In the genomic region with DNA sequence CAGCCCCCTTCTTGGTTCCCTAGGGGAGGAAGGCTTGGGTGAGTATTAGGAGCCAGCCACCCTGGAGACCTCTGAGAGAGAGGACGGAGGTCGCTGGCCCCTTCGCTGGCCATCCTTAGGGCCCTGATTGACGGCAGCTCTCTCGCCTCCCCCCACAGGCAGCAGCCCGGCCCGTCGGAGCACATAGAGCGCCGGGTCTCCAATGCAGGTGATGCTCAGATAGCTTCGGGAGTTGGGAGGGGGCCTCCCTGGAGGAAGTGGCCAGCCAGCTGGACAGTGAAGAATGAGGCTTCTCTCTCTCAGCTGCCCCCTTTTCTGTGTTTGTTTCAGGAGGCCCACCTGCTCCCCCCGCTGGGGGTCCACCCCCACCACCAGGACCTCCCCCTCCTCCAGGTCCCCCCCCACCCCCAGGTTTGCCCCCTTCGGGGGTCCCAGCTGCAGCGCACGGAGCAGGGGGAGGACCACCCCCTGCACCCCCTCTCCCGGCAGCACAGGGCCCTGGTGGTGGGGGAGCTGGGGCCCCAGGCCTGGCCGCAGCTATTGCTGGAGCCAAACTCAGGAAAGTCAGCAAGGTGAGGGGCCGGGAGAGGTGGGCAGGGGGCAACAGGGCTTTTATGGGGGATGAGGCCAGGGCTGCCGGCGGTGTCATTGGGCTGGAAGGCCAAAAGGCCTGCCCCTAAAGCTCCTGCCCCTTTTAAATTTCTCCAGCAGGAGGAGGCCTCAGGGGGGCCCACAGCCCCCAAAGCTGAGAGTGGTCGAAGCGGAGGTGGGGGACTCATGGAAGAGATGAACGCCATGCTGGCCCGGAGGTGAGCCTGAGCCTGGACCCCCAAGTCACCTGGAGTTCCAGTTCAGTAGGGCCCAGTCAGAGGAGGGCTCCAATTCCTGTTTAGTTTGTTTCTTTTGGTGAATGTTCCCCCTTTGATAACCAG, we compare ENCODE assay signal across 24 cellular contexts. TPM values are rescaled to one million over a fixed set of nuclear protein-coding genes. Genes with fewer than 3 reads are reported as not detected.
A peak's percentile ranks its signal among the peaks of the same experiment; 100 is the strongest.
DNase-seq lines count a peak whose midpoint lies in the region; ATAC-seq and TF ChIP-seq lines count a peak whose summit lies in the region.
"Had no signal": no experiment of that assay in that cellular context is flagged by ENCODE, and none has a peak within 500 bp of the region (broad histone marks: within the 10 kb centered on the region; RNA-seq: fewer than 3 reads in every experiment).

No MANE protein-coding gene starts in this region.

- POLR2A ChIA-PET in RWPE1 (lab: Yijun Ruan, JAX; ENCODE audit: low non-redundant PET) = no interaction called here

- H3K4me3 Mint-ChIP-seq in CD14-positive monocyte = no peak overlapping the region
- H3K4me3 Mint-ChIP-seq in H9 = no peak overlapping the region
- H3K4me3 Mint-ChIP-seq: activated CD8-positive, alpha-beta T cell treated with anti-CD3 and anti-CD28 coated beads, Interleukin-2, amount 10 ng/mL, durations not matched to agents 7 days and 5 days; activated naive CD4-positive, alpha-beta T cell treated with anti-CD3 and anti-CD28 coated beads, Interleukin-2, amount 50 U/mL, for 24 hours; activated T-cell treated with anti-CD3 and anti-CD28 coated beads, Interleukin-2, amount 50 U/mL, for 72 hours; CD4-positive, CD25-positive, alpha-beta regulatory T cell; mesothelial cell of epicardium had no signal

- H3K18ac ChIP-seq in H9 (ENCODE audit: insufficient read length, low read depth, low read length) = no peak overlapping the region

- H3K23me2 ChIP-seq in H9 (ENCODE audit: insufficient read length, low read depth, low read length, poor library complexity, severe bottlenecking) = no peaks in the 10 kb centered on the region

- WGBS in H9 (ENCODE audit: extremely low coverage, insufficient read length, low lambda C conversion rate) = no CpG with 5 or more reads among the region's 24 CpGs

- H3K79me1 ChIP-seq in H9 (ENCODE audit: insufficient read depth, low read depth, low read length, poor library complexity, severe bottlenecking) = no peaks in the 10 kb centered on the region

- H2BK15ac ChIP-seq in H9 (ENCODE audit: low read depth, low read length) = no peak overlapping the region

- H3K36me3 Mint-ChIP-seq in CD14-positive monocyte (peaks cover 73 to 98% of the 10 kb centered on the region in 2 donors), H9 (ENCODE audit: insufficient read depth in 1 of 3, low read depth in 3 of 3) (peaks cover 40 to 75% (median 57%) of the 10 kb centered on the region in 3 experiments)

- H3K56ac ChIP-seq in H9 (ENCODE audit: insufficient read length, low read depth, low read length) = no peak overlapping the region

- ATAC-seq in mucosa of descending colon = no peak
- ATAC-seq: activated CD8-positive, alpha-beta T cell treated with anti-CD3 and anti-CD28 coated beads, Interleukin-2, amount 10 ng/mL, durations not matched to agents 7 days and 5 days; activated T-cell treated with anti-CD3 and anti-CD28 coated beads, Interleukin-2, amount 50 U/mL, for 72 hours; left cardiac atrium had no signal

- peak overlapping the region; percentile 92 for H3K27ac ChIP-seq in RWPE1
- no peak overlapping the region for H3K27ac ChIP-seq in H9 (ENCODE audit: insufficient read length, low read depth, low read length)
- H3K27ac ChIP-seq: thyroid gland had no signal

- no peak overlapping the region for H3K9ac ChIP-seq in H9 (ENCODE audit: extremely low read depth, insufficient read length, low read length)

- H3K23ac ChIP-seq in H9 (ENCODE audit: insufficient read length, low read depth, low read length) = no peak overlapping the region

- H3K4me2 ChIP-seq in H9 (ENCODE audit: insufficient read depth, insufficient read length, low read length) = no peak overlapping the region

- H3K27me3 Mint-ChIP-seq in CD14-positive monocyte (ENCODE audit: low read depth in 3 of 3) (peaks cover 1 to 4% (median 3%) of the 10 kb centered on the region in 3 donors), H9 (ENCODE audit: low read depth) (no peaks in the 10 kb centered on the region)
- H3K27me3 Mint-ChIP-seq: activated naive CD4-positive, alpha-beta T cell treated with anti-CD3 and anti-CD28 coated beads, Interleukin-2, amount 50 U/mL, for 24 hours; CD4-positive, CD25-positive, alpha-beta regulatory T cell; progenitor cell of endocrine pancreas had no signal

- H3T11ph ChIP-seq in H9 (ENCODE audit: low read length) = no peak overlapping the region

- H3K4me1 Mint-ChIP-seq in CD14-positive monocyte (peaks cover 55% of the 10 kb centered on the region), H9 (peaks cover 5 to 9% of the 10 kb centered on the region in 2 experiments)
- H3K4me1 Mint-ChIP-seq: mesothelial cell of epicardium had no signal

- no peaks in the 10 kb centered on the region for H4K20me1 ChIP-seq in H9 (ENCODE audit: control insufficient read depth, insufficient read depth, insufficient read length)

- CTCF ChIA-PET in RWPE1 (lab: Yijun Ruan, JAX) = interaction anchor here (0.6 to 1.4 kb wide), 2 partner anchors 37 to 120 kb away, joined by 4 read pairs; no protein-coding TSS in a partner anchor

- intact Hi-C loops in CD14-positive monocyte (cut with micrococcal nuclease) (loop anchor here (2.0 to 10.0 kb wide), 5 partner anchors 35 to 160 kb away; partner anchors contain the start of gene OPA3 (in 1 of the 2)), mucosa of descending colon (cut with DNase I, micrococcal nuclease) (loop anchor here in 1 of 2 donors (2.0 kb wide), 1 partner anchor 13 kb away; no protein-coding TSS in a partner anchor)

- no peak overlapping the region for H2BK5ac ChIP-seq in H9 (ENCODE audit: insufficient read length, low read length)

- H3K36me3 ChIP-seq in mucosa of descending colon (ENCODE audit: low read depth) = peaks cover 23% of the 10 kb centered on the region

- no peak overlapping the region for H2BK120ac ChIP-seq in H9 (ENCODE audit: low read depth, low read length, poor library complexity, severe bottlenecking)

- H2AK5ac ChIP-seq in H9 (ENCODE audit: insufficient read length, low read length) = no peak overlapping the region

- H3K14ac ChIP-seq in H9 (ENCODE audit: insufficient read depth, low read length) = no peak overlapping the region

- H3K4me3 ChIP-seq in mucosa of descending colon = no peak overlapping the region
- H3K4me3 ChIP-seq: skin epidermis, thyroid gland had no signal

- no peak overlapping the region for H2BK20ac ChIP-seq in H9 (ENCODE audit: low read depth, low read length, poor library complexity, severe bottlenecking)

- DNase-seq in CD14-positive monocyte (ENCODE audit: low spot score) = no peak
- no peak for DNase-seq in RWPE1 (ENCODE audit: low spot score)
- peak in 2 of 3 donors; percentile 40 to 52 for DNase-seq in mucosa of descending colon
- no peak for DNase-seq in H9
- DNase-seq in nucleus accumbens (lab: John Stamatoyannopoulos, UW) = no peak
- no peak for DNase-seq in Kasumi-1 (lab: John Stamatoyannopoulos, UW)
- DNase-seq: activated CD4-positive, CD25-positive, alpha-beta regulatory T cell treated with anti-CD3 and anti-CD28 coated beads, Interleukin-2, amount 50 U/mL, for 72 hours; activated CD8-positive, alpha-beta T cell treated with anti-CD3 and anti-CD28 coated beads, Interleukin-2, amount 10 ng/mL, durations not matched to agents 7 days and 5 days; activated T-cell treated with anti-CD3 and anti-CD28 coated beads, Interleukin-2, amount 50 U/mL, for 72 hours; CD4-positive, CD25-positive, alpha-beta regulatory T cell; effector CD8-positive, alpha-beta T cell; KBM-7; left cardiac atrium; NCI-H187; NCI-H748 treated with DMSO at 0.1 percent for 48 hours; SHP77 treated with DMSO at 0.1 percent for 48 hours; stimulated activated CD4-positive, alpha-beta T cell treated with anti-CD3 and anti-CD28 coated beads, Interleukin-2, amount 100 ng/mL, for 24 hours; stimulated activated naive CD4-positive, alpha-beta T cell treated with Interleukin-2 at 50 U/mL for 16 hours; thyroid gland had no signal

- no peak for TF ChIP-seq CTCF in CD14-positive monocyte (IDR thresholded peaks at IDR 0.05)
- no peak for TF ChIP-seq CTCF in RWPE1 (conservative IDR thresholded peaks at IDR 0.05; ENCODE audit: low read depth)
- TF ChIP-seq CTCF in mucosa of descending colon (IDR thresholded peaks at IDR 0.05) = no peak
- TF ChIP-seq CTCF in H9 (conservative IDR thresholded peaks at IDR 0.05) = no peak

- no peak overlapping the region for H4K5ac ChIP-seq in H9 (ENCODE audit: insufficient read length, low read depth, low read length)

- H3K4ac ChIP-seq in H9 (ENCODE audit: low read depth, low read length) = no peak overlapping the region

- H3K9me3 ChIP-seq in mucosa of descending colon (no peaks in the 10 kb centered on the region), H9 (ENCODE audit: control insufficient read depth, low read depth, low read length) (no peaks in the 10 kb centered on the region)
- H3K9me3 ChIP-seq: thyroid gland had no signal

- H3K79me2 ChIP-seq in H9 (ENCODE audit: insufficient read depth, low read length) = 0 out of 2 replicates have a peak, but pooled peaks cover 2% of the 10 kb centered on the region

- H3K4me1 ChIP-seq in mucosa of descending colon (ENCODE audit: low read depth) (peaks cover 35% of the 10 kb centered on the region), H9 (ENCODE audit: insufficient read depth, low read length) (no peaks in the 10 kb centered on the region)
- H3K4me1 ChIP-seq: thyroid gland had no signal

- H3K9me3 Mint-ChIP-seq in CD14-positive monocyte (no peaks in the 10 kb centered on the region), H9 (no peaks in the 10 kb centered on the region)
- H3K9me3 Mint-ChIP-seq: activated naive CD4-positive, alpha-beta T cell treated with anti-CD3 and anti-CD28 coated beads, Interleukin-2, amount 50 U/mL, for 24 hours; activated T-cell treated with anti-CD3 and anti-CD28 coated beads, Interleukin-2, amount 50 U/mL, for 72 hours; CD4-positive, CD25-positive, alpha-beta regulatory T cell; mesothelial cell of epicardium had no signal

- no peak overlapping the region for H2AFZ ChIP-seq in H9 (ENCODE audit: low read length)

- no peak overlapping the region for H4K8ac ChIP-seq in H9 (replicated peaks; ENCODE audit: insufficient read length, low read depth, low read length)

- no peaks in the 10 kb centered on the region for H3K27me3 ChIP-seq in H9 (ENCODE audit: insufficient read depth, low read length)
- H3K27me3 ChIP-seq: thyroid gland had no signal

- H4K91ac ChIP-seq in H9 (ENCODE audit: insufficient read length, low read depth, low read length) = no peak overlapping the region

- H3K27ac Mint-ChIP-seq in CD14-positive monocyte = peak overlapping the region; percentile 92 to 98 (median 94)
- peak overlapping the region in 1 of 3 experiments; percentile 70; a peak in 2 of 7 replicates for H3K27ac Mint-ChIP-seq in H9
- H3K27ac Mint-ChIP-seq: activated CD8-positive, alpha-beta T cell treated with anti-CD3 and anti-CD28 coated beads, Interleukin-2, amount 10 ng/mL, durations not matched to agents 7 days and 5 days; activated naive CD4-positive, alpha-beta T cell treated with anti-CD3 and anti-CD28 coated beads, Interleukin-2, amount 50 U/mL, for 24 hours; activated T-cell treated with anti-CD3 and anti-CD28 coated beads, Interleukin-2, amount 50 U/mL, for 72 hours; mesothelial cell of epicardium; progenitor cell of endocrine pancreas had no signal

- no peak overlapping the region for H2BK12ac ChIP-seq in H9 (ENCODE audit: insufficient read length, low read depth, low read length)

RNA-seq across cellular contexts. Expression of gene VASP, which starts 15.0 kb away (rescaled TPM):
- 100 to 1,000 TPM; 132 to 144 TPM for polyA plus RNA-seq in CD14-positive monocyte
- total RNA-seq in mucosa of descending colon = 100 to 1,000 TPM; 190 to 252 (median 235) TPM
- total RNA-seq in H9 (2021) = 157 and 162 TPM in 2 replicates

RNA-seq across cellular contexts. Expression of gene PPM1N, which starts 24.0 kb away (rescaled TPM):
- polyA plus RNA-seq in CD14-positive monocyte = 1 to 10 TPM; 1.3 to 2.7 TPM
- total RNA-seq in mucosa of descending colon = 1 to 10 TPM in 1 of 3 donors, under 1 TPM in 2; 0.43 to 1.3 (median 0.87) TPM
- total RNA-seq in H9 (2021) = 7.7 and 8.1 TPM in 2 replicates
- total RNA-seq: cerebellum, progenitor cell of endocrine pancreas had no signal

RNA-seq across cellular contexts. Expression of gene RTN2, which starts 25.4 kb away (rescaled TPM):
- polyA plus RNA-seq in CD14-positive monocyte = 1 to 10 TPM; 1.5 to 2.7 TPM
- total RNA-seq in mucosa of descending colon (10 to 100 TPM in 1 of 3 donors, 1 to 10 TPM in 2; 3.1 to 18.2 (median 6.2) TPM), H9 (2021) (18.9 and 20.1 TPM in 2 replicates)

RNA-seq across cellular contexts. Expression of gene FOSB, which starts 54.5 kb away (rescaled TPM):
- 10 to 100 TPM; 27.3 to 28.2 TPM for polyA plus RNA-seq in CD14-positive monocyte
- total RNA-seq in mucosa of descending colon = 10 to 100 TPM in 1 of 3 donors, 1 to 10 TPM in 1, under 1 TPM in 1; 0.58 to 10.3 (median 1.6) TPM
- 1.7 and 2.5 TPM in 2 replicates for total RNA-seq in H9 (2021)

Comparison
In these comparisons a context has a peak if more than half of its experiments do, and no peak if none do; other contexts are left out.
1. DNase-seq: peak in mucosa of descending colon (2 of 3); none in CD14-positive monocyte (single experiment), RWPE1 (single experiment), H9 (single experiment), nucleus accumbens (0 of 56) and Kasumi-1 (0 of 2).